23 cellular contexts compared by ENCODE assay signal in genomic region chr3:119859728-119860127, GRCh38.
A peak's percentile ranks its signal among the peaks of the same experiment; 100 is the strongest.
DNase-seq lines count a peak whose midpoint lies in the region; ATAC-seq lines count a peak whose summit lies in the region.
"Had no signal": no experiment of that assay in that cellular context is flagged by ENCODE, and none has a peak within 500 bp of the region (broad histone marks: within the 10 kb centered on the region; RNA-seq: fewer than 3 reads in every experiment).

No MANE protein-coding gene starts in this region.

- H3K36me3 Mint-ChIP-seq in central memory CD8-positive, alpha-beta T cell (ENCODE audit: insufficient read depth) = peaks cover 17% of the 10 kb centered on the region
- H3K36me3 Mint-ChIP-seq in T-helper 17 cell (ENCODE audit: low read depth) = peaks cover 21% of the 10 kb centered on the region

- peak; percentile 65 for ATAC-seq in Right ventricle myocardium superior (ENCODE audit: poor library complexity)
- no peak for ATAC-seq in Right ventricle myocardium inferior
- peak; percentile 65 for ATAC-seq in left ventricle myocardium superior
- no peak for ATAC-seq in left cardiac atrium
- no peak for ATAC-seq in central memory CD8-positive, alpha-beta T cell (replicated peaks; ENCODE audit: extremely low read depth, poor library complexity, severe bottlenecking)
- ATAC-seq in T-helper 17 cell = no peak
- ATAC-seq: A549, GM12878 had no signal

- H3K4me1 Mint-ChIP-seq in central memory CD8-positive, alpha-beta T cell = peaks cover 14% of the 10 kb centered on the region
- peaks cover 3% of the 10 kb centered on the region for H3K4me1 Mint-ChIP-seq in T-helper 17 cell
- H3K4me1 Mint-ChIP-seq: CD14-positive monocyte had no signal

- peak overlapping the region; percentile 16 for H3K27ac Mint-ChIP-seq in central memory CD8-positive, alpha-beta T cell (ENCODE audit: low read depth)
- H3K27ac Mint-ChIP-seq in T-helper 17 cell = no peak overlapping the region
- H3K27ac Mint-ChIP-seq: CD4-positive, alpha-beta T cell had no signal

- H3K27me3 Mint-ChIP-seq in central memory CD8-positive, alpha-beta T cell = no peaks in the 10 kb centered on the region
- no peaks in the 10 kb centered on the region for H3K27me3 Mint-ChIP-seq in T-helper 17 cell
- H3K27me3 Mint-ChIP-seq: CD4-positive, alpha-beta T cell; CD8-positive, alpha-beta memory T cell had no signal

- H3K9me3 Mint-ChIP-seq in central memory CD8-positive, alpha-beta T cell = peaks cover 5% of the 10 kb centered on the region
- H3K9me3 Mint-ChIP-seq: CD4-positive, alpha-beta T cell had no signal

- no peaks in the 10 kb centered on the region for H3K9me3 ChIP-seq in T-helper 17 cell (ENCODE audit: control insufficient read depth, low read length, poor library complexity, severe bottlenecking)
- H3K9me3 ChIP-seq: A549, BE2C had no signal

- intact Hi-C loops in Right ventricle myocardium superior (cut with DNase I) (no loop called here), Right ventricle myocardium inferior (cut with DNase I) (no loop called here), left ventricle myocardium superior (cut with micrococcal nuclease) (no loop called here), left cardiac atrium (cut with DNase I) (no loop called here)

- no peak overlapping the region for H3K4me3 Mint-ChIP-seq in central memory CD8-positive, alpha-beta T cell
- H3K4me3 Mint-ChIP-seq in T-helper 17 cell = no peak overlapping the region
- H3K4me3 Mint-ChIP-seq: CD14-positive monocyte; CD4-positive, alpha-beta T cell; CD8-positive, alpha-beta memory T cell had no signal

- DNase-seq in Right ventricle myocardium superior = no peak
- no peak for DNase-seq in Right ventricle myocardium inferior (ENCODE audit: missing footprints)
- no peak for DNase-seq in left ventricle myocardium superior
- DNase-seq in left cardiac atrium = no peak
- DNase-seq in central memory CD8-positive, alpha-beta T cell (ENCODE audit: low spot score in 2 of 2) = no peak
- DNase-seq in T-helper 17 cell = no peak
- no peak for DNase-seq in effector CD8-positive, alpha-beta T cell (lab: John Stamatoyannopoulos, UW)
- DNase-seq: 8988T; ACHN; AML-193; BE2C; CD4-positive, alpha-beta T cell; CD8-positive, alpha-beta memory T cell; DMS 273 treated with DMSO at 0.1 percent for 48 hours; DMS79; EL; GDM1; GM23248; H7; HCEC 1CT had no signal

Comparison
In these comparisons a context has a peak if more than half of its experiments do, and no peak if none do; other contexts are left out.
1. ATAC-seq: peak in Right ventricle myocardium superior (single experiment) and left ventricle myocardium superior (single experiment); none in Right ventricle myocardium inferior (single experiment), left cardiac atrium (0 of 2), central memory CD8-positive, alpha-beta T cell (single experiment) and T-helper 17 cell (single experiment).